Comparison of ENCODE assay signal across 8 cellular contexts in genomic region chr9:133458643-133459312, GRCh38. TPM values are rescaled to one million over a fixed set of nuclear protein-coding genes. Genes with fewer than 3 reads are reported as not detected.
DNase-seq lines count a peak whose midpoint lies in the region; ATAC-seq and TF ChIP-seq lines count a peak whose summit lies in the region.

No MANE protein-coding gene starts in this region.

- DNase-seq in CD1c-positive myeloid dendritic cell (ENCODE audit: extremely low spot score) (peak; percentile 59), breast epithelium (ENCODE audit: low spot score in 2 of 2) (no peak), nephron progenitor cell (no peak)
- DNase-seq in activated CD8-positive, alpha-beta memory T cell treated with anti-CD3 and anti-CD28 coated beads, Interleukin-2, amount 50 U/mL, for 4 hours, result no peak
- no peak for DNase-seq in stimulated activated naive CD4-positive, alpha-beta T cell treated with Interleukin-2 at 50 U/mL for 16 hours (lab: John Stamatoyannopoulos, UW)

- intact Hi-C loops in breast epithelium (cut with DNase I; ENCODE audit: low total_unique reads), result no loop called here

- H3K4me3 ChIP-seq in Loucy (ENCODE audit: low read length, poor library complexity, severe bottlenecking) (peak overlapping the region; percentile 77), breast epithelium (peak overlapping the region; percentile 70 to 81 (median 71))

- TF ChIP-seq CTCF in Loucy (conservative IDR thresholded peaks at IDR 0.05; ENCODE audit: low read length) (no peak), breast epithelium (IDR thresholded peaks at IDR 0.05) (no peak), nephron progenitor cell (IDR thresholded peaks at IDR 0.05) (no peak)

- H3K27ac ChIP-seq in breast epithelium, result peak overlapping the region; percentile 95 to 98

- no peaks in the 10 kb centered on the region for H3K9me3 ChIP-seq in Loucy (ENCODE audit: insufficient read depth, low read depth, low read length)
- no peaks in the 10 kb centered on the region for H3K9me3 ChIP-seq in breast epithelium

- peak overlapping the region; percentile 87 for H3K4me2 ChIP-seq in Loucy (ENCODE audit: low read depth, low read length, poor library complexity, severe bottlenecking)

- H3K4me1 ChIP-seq in Loucy (ENCODE audit: insufficient read depth, low read length, poor library complexity, severe bottlenecking) (peaks cover 29% of the 10 kb centered on the region), breast epithelium (peaks cover 0 to 7% of the 10 kb centered on the region in 2 donors)

- H3K27ac Mint-ChIP-seq in nephron progenitor cell, result no peak overlapping the region

- peak overlapping the region; percentile 83 for H3K4me3 Mint-ChIP-seq in nephron progenitor cell

- H3K79me2 ChIP-seq in Loucy (ENCODE audit: insufficient read depth, low read length), result peaks cover 24% of the 10 kb centered on the region; the same call in 1 of the 2 replicates

- peaks cover 16% of the 10 kb centered on the region for H4K20me1 ChIP-seq in Loucy (ENCODE audit: insufficient read depth, low read length, poor library complexity, severe bottlenecking)

- H3K9me3 Mint-ChIP-seq in nephron progenitor cell, result no peaks in the 10 kb centered on the region

- H3K27me3 ChIP-seq in Loucy (ENCODE audit: insufficient read depth, low read length, poor library complexity, severe bottlenecking), result no peaks in the 10 kb centered on the region
- no peaks in the 10 kb centered on the region for H3K27me3 ChIP-seq in breast epithelium

- H3K9ac ChIP-seq in Loucy (ENCODE audit: low read depth, low read length, poor library complexity, severe bottlenecking), result no peak overlapping the region

- ATAC-seq in HG02840 (IDR thresholded peaks at IDR 0.05; ENCODE audit: low FRiP score, unreplicated experiment) (no peak), GM18909 (IDR thresholded peaks at IDR 0.05; ENCODE audit: poor library complexity, unreplicated experiment) (no peak)

- no peaks in the 10 kb centered on the region for H3K36me3 ChIP-seq in Loucy (ENCODE audit: insufficient read depth, low read length)
- H3K36me3 ChIP-seq in breast epithelium, result no peaks in the 10 kb centered on the region

- peaks cover 42% of the 10 kb centered on the region for H3K4me1 Mint-ChIP-seq in nephron progenitor cell

- no peaks in the 10 kb centered on the region for H3F3A ChIP-seq in Loucy (ENCODE audit: low read depth)

- peaks cover 3% of the 10 kb centered on the region for H3K27me3 Mint-ChIP-seq in nephron progenitor cell (ENCODE audit: low read depth, poor library complexity)

- no peak overlapping the region for H2AFZ ChIP-seq in Loucy (ENCODE audit: low read length)

- no peaks in the 10 kb centered on the region for H3K9me2 ChIP-seq in Loucy (replicated peaks; ENCODE audit: low read depth, low read length)

- H3K36me3 Mint-ChIP-seq in nephron progenitor cell (ENCODE audit: low read depth), result no peaks in the 10 kb centered on the region

- TF ChIP-seq POLR2A in breast epithelium (IDR thresholded peaks at IDR 0.05), result no peak

RNA-seq across cellular contexts. Expression of gene CACFD1, which starts 1.0 kb away (rescaled TPM):
- 10 to 100 TPM in 2 of 3 donors, 1 to 10 TPM in 1; 5.0 to 19.5 (median 13.4) TPM for total RNA-seq in breast epithelium

RNA-seq across cellular contexts. Expression of gene SLC2A6, which starts 20.1 kb away (rescaled TPM):
- total RNA-seq in breast epithelium, result 1 to 10 TPM; 1.8 to 2.0 (median 1.8) TPM

RNA-seq across cellular contexts. Expression of gene ADAMTS13, which starts 36.6 kb away (rescaled TPM):
- 1 to 10 TPM in 1 of 3 donors, under 1 TPM in 2; 0.88 to 2.9 (median 0.96) TPM for total RNA-seq in breast epithelium

RNA-seq across cellular contexts. Expression of gene REXO4, which starts 41.0 kb away (rescaled TPM):
- total RNA-seq in breast epithelium, result 10 to 100 TPM; 14.2 to 20.5 (median 18.7) TPM
